Comparison of ENCODE assay signal across 20 cellular contexts in genomic region chr14:36344211-36344610, GRCh38. TPM values are rescaled to one million over a fixed set of nuclear protein-coding genes. Genes with fewer than 3 reads are reported as not detected.
DNase-seq lines count a peak whose midpoint lies in the region; ATAC-seq and TF ChIP-seq lines count a peak whose summit lies in the region.
"Had no signal": no experiment of that assay in that cellular context is flagged by ENCODE, and none has a peak within 500 bp of the region (broad histone marks: within the 10 kb centered on the region; RNA-seq: fewer than 3 reads in every experiment).

No MANE protein-coding gene starts in this region.

- BruUV-seq in IMR-90 (replicated peaks; lab: Mats Ljungman, UMichigan), result no TSS peak

- no peak overlapping the region for H2BK15ac ChIP-seq in IMR-90 (ENCODE audit: low read depth, low read length)
- H2BK15ac ChIP-seq in mesendoderm (replicated peaks; ENCODE audit: low read depth), result no peak overlapping the region

- H2BK20ac ChIP-seq in IMR-90 (ENCODE audit: low read depth, low read length), result no peak overlapping the region

- no peak for TF ChIP-seq CTCF in IMR-90 (conservative IDR thresholded peaks at IDR 0.05; ENCODE audit: low read depth, low read length)
- no peak for TF ChIP-seq CTCF in fibroblast of the aortic adventitia (IDR thresholded peaks at IDR 0.05; ENCODE audit: insufficient read depth, low read length)

- H3K4me3 ChIP-seq in IMR-90 (ENCODE audit: insufficient read depth, low read depth, low read length) (no peak overlapping the region), fibroblast of the aortic adventitia (ENCODE audit: low read depth, low read length) (no peak overlapping the region), mesendoderm (ENCODE audit: low read length) (no peak overlapping the region)
- H3K4me3 ChIP-seq: BLaER1, MG63 had no signal

- H3K23ac ChIP-seq in IMR-90 (ENCODE audit: low read depth, low read length) (no peak overlapping the region), mesendoderm (ENCODE audit: low read length) (no peak overlapping the region)

- H3K4me2 ChIP-seq in IMR-90 (ENCODE audit: low read depth, low read length), result no peak overlapping the region
- H3K4me2 ChIP-seq in mesendoderm (ENCODE audit: low read length), result no peak overlapping the region
- H3K4me2 ChIP-seq: BLaER1, SK-N-SH had no signal

- dilution Hi-C loops in IMR-90 (cut with HindIII; ENCODE audit: low sequenced_read_pairs, unreplicated experiment), result no loop called here

- H3K14ac ChIP-seq in IMR-90 (replicated peaks; ENCODE audit: low read depth, low read length), result no peak overlapping the region

- no peaks in the 10 kb centered on the region for H3K79me1 ChIP-seq in IMR-90 (ENCODE audit: low read depth in 1 of 2, low read length in 2 of 2)
- H3K79me1 ChIP-seq in mesendoderm (ENCODE audit: low read length), result no peaks in the 10 kb centered on the region

- peak; percentile 24; the same call in 1 of the 2 replicates for ATAC-seq in IMR-90 (ENCODE audit: low read depth)
- no peak for ATAC-seq in GM19397 (IDR thresholded peaks at IDR 0.05; ENCODE audit: unreplicated experiment)
- no peak for ATAC-seq in HG03442 (IDR thresholded peaks at IDR 0.05; ENCODE audit: unreplicated experiment)

- H3K36me3 ChIP-seq in IMR-90 (ENCODE audit: control insufficient read depth, insufficient read depth, low read length) (no peaks in the 10 kb centered on the region), mesendoderm (ENCODE audit: control insufficient read depth, insufficient read depth, low read length) (no peaks in the 10 kb centered on the region)
- H3K36me3 ChIP-seq: BLaER1, MG63 had no signal

- H4K20me1 ChIP-seq in IMR-90 (ENCODE audit: insufficient read depth, low read length), result no peaks in the 10 kb centered on the region
- H4K20me1 ChIP-seq: BLaER1 had no signal

- H3K56ac ChIP-seq in IMR-90 (ENCODE audit: extremely low read depth, insufficient read depth, low read length), result no peak overlapping the region
- no peak overlapping the region for H3K56ac ChIP-seq in mesendoderm (ENCODE audit: low read length)

- no peaks in the 10 kb centered on the region for H3K4me1 ChIP-seq in IMR-90 (ENCODE audit: control insufficient read depth, insufficient read depth, low read length)
- no peaks in the 10 kb centered on the region for H3K4me1 ChIP-seq in mesendoderm (ENCODE audit: control insufficient read depth, low read depth, low read length)
- H3K4me1 ChIP-seq: BLaER1 had no signal

- POLR2A ChIA-PET in IMR-90 (lab: Charles Lee; ENCODE audit: unreplicated experiment), result no interaction called here

- WGBS in IMR-90 (ENCODE audit: extremely low coverage in 2 of 2, insufficient read length in 1 of 2), 2 experiments, result no CpG with 5 or more reads among the region's 2 CpGs
- WGBS in mesendoderm (ENCODE audit: extremely low coverage, insufficient coverage, low lambda C conversion rate), result no CpG with 5 or more reads among the region's 2 CpGs

- intact Hi-C loops in IMR-90 (cut with micrococcal nuclease), result no loop called here

- H3K9ac ChIP-seq in IMR-90 (ENCODE audit: low read depth, low read length) (no peak overlapping the region), mesendoderm (ENCODE audit: low read length) (no peak overlapping the region)
- H3K9ac ChIP-seq: BLaER1, SK-N-SH had no signal

- H4K5ac ChIP-seq in IMR-90 (ENCODE audit: low read depth, low read length), result no peak overlapping the region
- no peak overlapping the region for H4K5ac ChIP-seq in mesendoderm (ENCODE audit: low read length)

- H3K27ac ChIP-seq in IMR-90 (ENCODE audit: insufficient read depth, low read length), result no peak overlapping the region
- H3K27ac ChIP-seq in mesendoderm (ENCODE audit: low read depth, low read length), result no peak overlapping the region
- H3K27ac ChIP-seq: BLaER1 had no signal

- H4K8ac ChIP-seq in IMR-90 (ENCODE audit: low read depth in 2 of 2, low read length in 2 of 2) (no peak overlapping the region), mesendoderm (ENCODE audit: low read depth, low read length) (no peak overlapping the region)

- no peak overlapping the region for H2BK120ac ChIP-seq in IMR-90 (ENCODE audit: low read depth, low read length)
- no peak overlapping the region for H2BK120ac ChIP-seq in mesendoderm (ENCODE audit: low read depth, low read length)

- no peak for TF ChIP-seq POLR2A in IMR-90 (IDR thresholded peaks at IDR 0.05; ENCODE audit: low read depth, low read length)

- no peak overlapping the region for H2AK5ac ChIP-seq in IMR-90 (ENCODE audit: low read depth, low read length)
- no peak overlapping the region for H2AK5ac ChIP-seq in mesendoderm (ENCODE audit: low read length)

- no peak overlapping the region for H2AK9ac ChIP-seq in IMR-90 (replicated peaks; ENCODE audit: low read depth, low read length, poor library complexity)

- no peak overlapping the region for H4K91ac ChIP-seq in IMR-90 (ENCODE audit: insufficient read depth, low read depth, low read length)

- in situ Hi-C loops in IMR-90 (cut with MboI; ENCODE audit: low sequenced_read_pairs), result no loop called here

- H3K18ac ChIP-seq in IMR-90 (ENCODE audit: low read depth, low read length) (no peak overlapping the region), mesendoderm (ENCODE audit: low read length) (no peak overlapping the region)

- CTCF ChIA-PET in IMR-90 (lab: Yijun Ruan, JAX), result no interaction called here

- TF ChIP-seq RAD21 in IMR-90 (IDR thresholded peaks at IDR 0.05; ENCODE audit: low read length), result no peak

- peak; percentile 8 for DNase-seq in EH (ENCODE audit: low read depth)
- peak; percentile 10 for DNase-seq in IMR-90
- DNase-seq in fibroblast of the aortic adventitia (ENCODE audit: low read depth), result peak; percentile 2
- DNase-seq in mesendoderm, result peak; percentile 8
- DNase-seq in NCI-H1436 (lab: John Stamatoyannopoulos, UW), result no peak
- DNase-seq: CD4-positive, CD25-positive, alpha-beta regulatory T cell; DMS153; EL; GDM1; KG1; MG63; NCI-H1105 treated with DMSO at 0.1 percent for 48 hours; NCI-H2029; NCI-H446; NCI-H524 treated with DMSO at 0.1 percent for 48 hours; NCI-H774; SK-N-SH had no signal

- no peaks in the 10 kb centered on the region for H3K79me2 ChIP-seq in mesendoderm (ENCODE audit: control insufficient read depth, insufficient read depth, low read length)

- H3K27me3 ChIP-seq in IMR-90 (ENCODE audit: control insufficient read depth, insufficient read depth, low read length) (peaks cover 4% of the 10 kb centered on the region; the same call in 1 of the 2 replicates), mesendoderm (ENCODE audit: insufficient read depth, low read length, poor library complexity) (no peaks in the 10 kb centered on the region)
- H3K27me3 ChIP-seq: BLaER1, MG63 had no signal

- H3K9me1 ChIP-seq in IMR-90 (ENCODE audit: insufficient read depth, low read length), result no peaks in the 10 kb centered on the region

- H2AFZ ChIP-seq in IMR-90 (replicated peaks; ENCODE audit: low read length, poor library complexity), result no peak overlapping the region

- H2BK5ac ChIP-seq in IMR-90 (ENCODE audit: low read depth, low read length, poor library complexity, severe bottlenecking) (no peak overlapping the region), mesendoderm (ENCODE audit: low read length) (no peak overlapping the region)

- no peak overlapping the region for H3K4ac ChIP-seq in IMR-90 (ENCODE audit: low read depth, low read length)
- no peak overlapping the region for H3K4ac ChIP-seq in mesendoderm (ENCODE audit: low read depth, low read length)

- H3K9me3 ChIP-seq in IMR-90 (ENCODE audit: control insufficient read depth, insufficient read depth, low read length), result no peaks in the 10 kb centered on the region
- H3K9me3 ChIP-seq: BLaER1, MG63, SK-N-SH had no signal

TF ChIP-seq in IMR-90, 13 proteins besides CTCF, POLR2A, EP300 and RAD21:
- no peak for TF ChIP-seq RCOR1 (IDR thresholded peaks at IDR 0.05; ENCODE audit: insufficient replicate concordance, low read length)
- TF ChIP-seq, protein P1, sequence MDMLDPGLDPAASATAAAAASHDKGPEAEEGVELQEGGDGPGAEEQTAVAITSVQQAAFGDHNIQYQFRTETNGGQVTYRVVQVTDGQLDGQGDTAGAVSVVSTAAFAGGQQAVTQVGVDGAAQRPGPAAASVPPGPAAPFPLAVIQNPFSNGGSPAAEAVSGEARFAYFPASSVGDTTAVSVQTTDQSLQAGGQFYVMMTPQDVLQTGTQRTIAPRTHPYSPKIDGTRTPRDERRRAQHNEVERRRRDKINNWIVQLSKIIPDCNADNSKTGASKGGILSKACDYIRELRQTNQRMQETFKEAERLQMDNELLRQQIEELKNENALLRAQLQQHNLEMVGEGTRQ (IDR thresholded peaks at IDR 0.05; ENCODE audit: low read depth, low read length), result no peak
- no peak for TF ChIP-seq MAZ (IDR thresholded peaks at IDR 0.05; ENCODE audit: borderline replicate concordance, low read depth, low read length)
- TF ChIP-seq, protein P2, sequence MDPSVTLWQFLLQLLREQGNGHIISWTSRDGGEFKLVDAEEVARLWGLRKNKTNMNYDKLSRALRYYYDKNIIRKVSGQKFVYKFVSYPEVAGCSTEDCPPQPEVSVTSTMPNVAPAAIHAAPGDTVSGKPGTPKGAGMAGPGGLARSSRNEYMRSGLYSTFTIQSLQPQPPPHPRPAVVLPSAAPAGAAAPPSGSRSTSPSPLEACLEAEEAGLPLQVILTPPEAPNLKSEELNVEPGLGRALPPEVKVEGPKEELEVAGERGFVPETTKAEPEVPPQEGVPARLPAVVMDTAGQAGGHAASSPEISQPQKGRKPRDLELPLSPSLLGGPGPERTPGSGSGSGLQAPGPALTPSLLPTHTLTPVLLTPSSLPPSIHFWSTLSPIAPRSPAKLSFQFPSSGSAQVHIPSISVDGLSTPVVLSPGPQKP (IDR thresholded peaks at IDR 0.05; ENCODE audit: borderline replicate concordance, low read depth, low read length), result no peak
- no peak for TF ChIP-seq RFX5 (IDR thresholded peaks at IDR 0.05; ENCODE audit: low read depth, low read length)
- no peak for TF ChIP-seq SMC3 (IDR thresholded peaks at IDR 0.05; ENCODE audit: low read depth, low read length)
- TF ChIP-seq NFE2L2 (IDR thresholded peaks at IDR 0.05; ENCODE audit: low read depth, low read length), result no peak
- no peak for TF ChIP-seq FOS (IDR thresholded peaks at IDR 0.05; ENCODE audit: low read depth, low read length)
- TF ChIP-seq BHLHE40 (IDR thresholded peaks at IDR 0.05; ENCODE audit: low read depth, low read length), result no peak
- no peak for TF ChIP-seq MAFK (IDR thresholded peaks at IDR 0.05; ENCODE audit: low read depth, low read length)

RNA-seq across cellular contexts. Expression of gene MBIP, which starts 23.8 kb away (rescaled TPM):
- total RNA-seq in IMR-90 (2012; rRNA removed) (9.3 and 15.0 TPM in 2 replicates), fibroblast of the aortic adventitia (ENCODE audit: low replicate concordance) (11.1 and 18.2 TPM in 2 replicates)
- polyA plus RNA-seq in IMR-90 (2012; rRNA removed), result 16.5 and 17.4 TPM in 2 replicates
- polyA plus RNA-seq in IMR-90 (2012; cell fraction: cytosol; rRNA removed), result 2.3 and 3.0 TPM in 2 replicates
- 3.8 and 40.0 TPM in 2 replicates for polyA plus RNA-seq in IMR-90 (2012; cell fraction: nucleus; rRNA removed; ENCODE audit: low replicate concordance)
- 27.2 TPM for polyA plus RNA-seq in mesendoderm (2013, experiment 1 of 2)
- 28.7 TPM for polyA plus RNA-seq in mesendoderm (2013, experiment 2 of 2)
